21 cellular contexts compared by ENCODE assay signal in the genomic region with DNA sequence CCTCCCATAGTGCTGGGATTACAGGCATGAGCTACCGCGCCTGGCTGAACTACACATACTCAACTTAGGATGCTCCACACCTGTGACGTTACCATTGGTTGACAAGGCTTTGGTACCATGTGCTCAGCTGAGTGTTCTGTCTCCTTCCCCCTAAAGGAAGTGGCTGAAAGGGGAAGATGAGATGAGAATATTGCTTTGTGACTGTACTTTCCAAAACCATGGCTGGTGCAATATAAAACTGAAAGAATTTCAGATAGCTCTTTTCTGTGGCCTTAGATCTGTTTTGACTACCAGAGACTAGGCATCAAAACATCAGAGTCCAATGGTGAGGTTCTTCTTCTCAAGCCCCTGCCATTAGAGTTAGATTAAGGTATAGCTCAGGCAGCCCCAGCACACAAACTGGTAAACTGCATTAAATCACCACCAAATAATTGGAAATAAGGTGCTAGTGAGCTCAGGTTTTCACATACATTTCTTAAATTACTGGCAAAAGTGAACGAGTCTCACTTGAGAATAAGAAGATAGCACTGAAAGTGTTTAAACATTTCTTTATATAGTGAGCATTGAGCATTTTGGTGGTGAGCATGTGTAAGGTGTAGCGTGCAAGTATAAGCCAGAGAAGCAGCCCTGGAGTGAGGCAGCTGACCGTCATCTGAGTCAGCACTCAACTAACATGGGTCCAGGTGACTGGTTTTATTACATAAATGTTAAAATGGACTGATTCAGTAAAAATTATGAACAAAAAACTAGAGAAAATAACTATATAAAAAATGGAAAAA.
DNase-seq lines count a peak whose midpoint lies in the region; ATAC-seq and TF ChIP-seq lines count a peak whose summit lies in the region.
"Had no signal": no experiment of that assay in that cellular context is flagged by ENCODE, and none has a peak within 500 bp of the region (broad histone marks: within the 10 kb centered on the region; RNA-seq: fewer than 3 reads in every experiment).

No MANE protein-coding gene starts in this region.

- H3K27me3 ChIP-seq in neural progenitor cell, result no peaks in the 10 kb centered on the region
- no peaks in the 10 kb centered on the region for H3K27me3 ChIP-seq in CD8-positive, alpha-beta memory T cell (ENCODE audit: insufficient read depth, low read length, poor library complexity, severe bottlenecking)
- H3K27me3 ChIP-seq in GM23248 (replicated peaks; ENCODE audit: insufficient read depth), result no peaks in the 10 kb centered on the region
- H3K27me3 ChIP-seq: cardiac muscle cell had no signal

- intact Hi-C loops in activated CD4-positive, alpha-beta memory T cell treated with anti-CD3 and anti-CD28 coated beads for 36 hours (cut with micrococcal nuclease), result no loop called here

- POLR2A ChIA-PET in CD8-positive, alpha-beta memory T cell (lab: Charles Lee), result no interaction called here
- POLR2A ChIA-PET in activated CD4-positive, alpha-beta memory T cell treated with anti-CD3 and anti-CD28 coated beads for 36 hours (lab: Charles Lee), result no interaction called here

- H3K4me2 ChIP-seq in neural progenitor cell, result no peak overlapping the region
- H3K4me2 ChIP-seq in GM23248 (ENCODE audit: unreplicated experiment), result no peak overlapping the region

- H3K9me3 ChIP-seq in neural progenitor cell (ENCODE audit: low read depth) (no peaks in the 10 kb centered on the region), GM23248 (ENCODE audit: low read depth) (no peaks in the 10 kb centered on the region)
- H3K9me3 ChIP-seq in CD8-positive, alpha-beta memory T cell (ENCODE audit: low read length), result no peaks in the 10 kb centered on the region
- H3K9me3 ChIP-seq: prostate gland had no signal

- no peaks in the 10 kb centered on the region for H3K9me3 Mint-ChIP-seq in neural progenitor cell
- H3K9me3 Mint-ChIP-seq in CD8-positive, alpha-beta memory T cell, result no peaks in the 10 kb centered on the region
- no peaks in the 10 kb centered on the region for H3K9me3 Mint-ChIP-seq in activated CD4-positive, alpha-beta memory T cell treated with anti-CD3 and anti-CD28 coated beads for 36 hours
- H3K9me3 Mint-ChIP-seq: naive B cell had no signal

- no peak overlapping the region for H3K27ac Mint-ChIP-seq in neural progenitor cell
- no peak overlapping the region for H3K27ac Mint-ChIP-seq in CD8-positive, alpha-beta memory T cell
- H3K27ac Mint-ChIP-seq in activated CD4-positive, alpha-beta memory T cell treated with anti-CD3 and anti-CD28 coated beads for 36 hours, result no peak overlapping the region
- H3K27ac Mint-ChIP-seq: activated naive CD8-positive, alpha-beta T cell had no signal

- no peak overlapping the region for H3K27ac ChIP-seq in neural progenitor cell
- no peak overlapping the region for H3K27ac ChIP-seq in CD8-positive, alpha-beta memory T cell (ENCODE audit: low read depth, low read length)
- no peak overlapping the region for H3K27ac ChIP-seq in GM23248
- H3K27ac ChIP-seq: cardiac muscle cell, prostate gland, SK-N-MC, WERI-Rb-1 had no signal

- ATAC-seq in GM19372 (IDR thresholded peaks at IDR 0.05; ENCODE audit: low read depth, unreplicated experiment) (peak; percentile 41), HG02642 (IDR thresholded peaks at IDR 0.05; ENCODE audit: poor library complexity, unreplicated experiment) (peak; percentile 75), HG03571 (IDR thresholded peaks at IDR 0.05; ENCODE audit: unreplicated experiment) (peak; percentile 55)
- ATAC-seq: left ventricle myocardium superior had no signal

- H3K27me3 Mint-ChIP-seq in neural progenitor cell (ENCODE audit: insufficient read depth, low read depth), result no peaks in the 10 kb centered on the region
- no peaks in the 10 kb centered on the region for H3K27me3 Mint-ChIP-seq in CD8-positive, alpha-beta memory T cell
- H3K27me3 Mint-ChIP-seq in activated CD4-positive, alpha-beta memory T cell treated with anti-CD3 and anti-CD28 coated beads for 36 hours, result no peaks in the 10 kb centered on the region
- H3K27me3 Mint-ChIP-seq: activated naive CD8-positive, alpha-beta T cell; naive B cell had no signal

- H4K20me1 ChIP-seq in neural progenitor cell (ENCODE audit: low read depth), result no peaks in the 10 kb centered on the region
- H4K20me1 ChIP-seq in GM23248 (ENCODE audit: insufficient read depth), result no peaks in the 10 kb centered on the region

- H3F3A ChIP-seq in neural progenitor cell (ENCODE audit: low read depth) (peaks cover 37% of the 10 kb centered on the region), GM23248 (ENCODE audit: insufficient read depth) (peaks cover 11% of the 10 kb centered on the region)

- H3K4me3 ChIP-seq in neural progenitor cell (no peak overlapping the region), GM23248 (no peak overlapping the region)
- H3K4me3 ChIP-seq in CD8-positive, alpha-beta memory T cell (ENCODE audit: low read length), result no peak overlapping the region
- H3K4me3 ChIP-seq: cardiac muscle cell, prostate gland, SK-N-MC had no signal

- CTCF ChIA-PET in CD8-positive, alpha-beta memory T cell (lab: Charles Lee), result no interaction called here
- CTCF ChIA-PET in activated CD4-positive, alpha-beta memory T cell treated with anti-CD3 and anti-CD28 coated beads for 36 hours (lab: Charles Lee), result no interaction called here

- no peaks in the 10 kb centered on the region for H3K36me3 ChIP-seq in neural progenitor cell
- H3K36me3 ChIP-seq in CD8-positive, alpha-beta memory T cell (ENCODE audit: insufficient read depth, low read length), result no peaks in the 10 kb centered on the region
- H3K36me3 ChIP-seq in GM23248 (ENCODE audit: low read depth), result no peaks in the 10 kb centered on the region
- H3K36me3 ChIP-seq: cardiac muscle cell, prostate gland, WERI-Rb-1 had no signal

- H2AFZ ChIP-seq in neural progenitor cell (replicated peaks) (no peak overlapping the region), GM23248 (no peak overlapping the region)

- TF ChIP-seq CTCF in GM13976 (IDR thresholded peaks at IDR 0.05; ENCODE audit: borderline replicate concordance, control extremely low read depth, extremely low read depth, insufficient read depth, missing control alignments) (no peak), neural progenitor cell (IDR thresholded peaks at IDR 0.05) (no peak)

- in situ Hi-C loops in GM13976 (cut with MboI; ENCODE audit: low sequenced_read_pairs, unreplicated experiment) (no loop called here), GM23248 (cut with MboI) (no loop called here)

- H3K9ac ChIP-seq in neural progenitor cell (no peak overlapping the region), GM23248 (no peak overlapping the region)

- no peaks in the 10 kb centered on the region for H3K36me3 Mint-ChIP-seq in neural progenitor cell
- peaks cover 2 to 5% (median 3%) of the 10 kb centered on the region in 3 donors for H3K36me3 Mint-ChIP-seq in CD8-positive, alpha-beta memory T cell
- peaks cover 2% of the 10 kb centered on the region for H3K36me3 Mint-ChIP-seq in activated CD4-positive, alpha-beta memory T cell treated with anti-CD3 and anti-CD28 coated beads for 36 hours

- H3K9me2 ChIP-seq in GM23248 (ENCODE audit: insufficient read depth), result no peaks in the 10 kb centered on the region

- H3K4me1 Mint-ChIP-seq in neural progenitor cell, result peaks cover 3% of the 10 kb centered on the region
- no peaks in the 10 kb centered on the region for H3K4me1 Mint-ChIP-seq in CD8-positive, alpha-beta memory T cell
- no peaks in the 10 kb centered on the region for H3K4me1 Mint-ChIP-seq in activated CD4-positive, alpha-beta memory T cell treated with anti-CD3 and anti-CD28 coated beads for 36 hours (ENCODE audit: low read depth)

- DNase-seq in GM13976 (ENCODE audit: low spot score) (peak; percentile 18), neural progenitor cell (ENCODE audit: low spot score) (no peak), GM23248 (no peak)
- no peak for DNase-seq in CD8-positive, alpha-beta memory T cell
- DNase-seq in activated CD4-positive, alpha-beta memory T cell treated with anti-CD3 and anti-CD28 coated beads for 36 hours, result no peak
- DNase-seq: activated CD8-positive, alpha-beta memory T cell treated with anti-CD3 and anti-CD28 coated beads, Interleukin-2, amount 50 U/mL, for 4 hours; Calu3; effector CD4-positive, alpha-beta T cell; GF-D8; left ventricle myocardium superior; naive B cell; NCI-H345; substantia nigra; WERI-Rb-1 had no signal

- WGBS in GM23248 (ENCODE audit: low coverage in 1 of 2, low lambda C conversion rate in 2 of 2, missing lambda C conversion rate in 2 of 2), 2 experiments, result 92 to 96% methylated on average over 6 of the region's 6 CpGs

- H3K4me1 ChIP-seq in neural progenitor cell (peaks cover 38% of the 10 kb centered on the region), GM23248 (ENCODE audit: insufficient read depth) (peaks cover 14% of the 10 kb centered on the region)
- no peaks in the 10 kb centered on the region for H3K4me1 ChIP-seq in CD8-positive, alpha-beta memory T cell (ENCODE audit: insufficient read depth, low read length)
- H3K4me1 ChIP-seq: prostate gland had no signal

- H3K79me2 ChIP-seq in neural progenitor cell (ENCODE audit: low read depth) (no peaks in the 10 kb centered on the region), GM23248 (ENCODE audit: insufficient read depth) (no peaks in the 10 kb centered on the region)

- no peak overlapping the region for H3K4me3 Mint-ChIP-seq in neural progenitor cell
- H3K4me3 Mint-ChIP-seq in CD8-positive, alpha-beta memory T cell, result no peak overlapping the region
- no peak overlapping the region for H3K4me3 Mint-ChIP-seq in activated CD4-positive, alpha-beta memory T cell treated with anti-CD3 and anti-CD28 coated beads for 36 hours
- H3K4me3 Mint-ChIP-seq: activated naive CD8-positive, alpha-beta T cell; naive B cell had no signal
